In the genomic region with DNA sequence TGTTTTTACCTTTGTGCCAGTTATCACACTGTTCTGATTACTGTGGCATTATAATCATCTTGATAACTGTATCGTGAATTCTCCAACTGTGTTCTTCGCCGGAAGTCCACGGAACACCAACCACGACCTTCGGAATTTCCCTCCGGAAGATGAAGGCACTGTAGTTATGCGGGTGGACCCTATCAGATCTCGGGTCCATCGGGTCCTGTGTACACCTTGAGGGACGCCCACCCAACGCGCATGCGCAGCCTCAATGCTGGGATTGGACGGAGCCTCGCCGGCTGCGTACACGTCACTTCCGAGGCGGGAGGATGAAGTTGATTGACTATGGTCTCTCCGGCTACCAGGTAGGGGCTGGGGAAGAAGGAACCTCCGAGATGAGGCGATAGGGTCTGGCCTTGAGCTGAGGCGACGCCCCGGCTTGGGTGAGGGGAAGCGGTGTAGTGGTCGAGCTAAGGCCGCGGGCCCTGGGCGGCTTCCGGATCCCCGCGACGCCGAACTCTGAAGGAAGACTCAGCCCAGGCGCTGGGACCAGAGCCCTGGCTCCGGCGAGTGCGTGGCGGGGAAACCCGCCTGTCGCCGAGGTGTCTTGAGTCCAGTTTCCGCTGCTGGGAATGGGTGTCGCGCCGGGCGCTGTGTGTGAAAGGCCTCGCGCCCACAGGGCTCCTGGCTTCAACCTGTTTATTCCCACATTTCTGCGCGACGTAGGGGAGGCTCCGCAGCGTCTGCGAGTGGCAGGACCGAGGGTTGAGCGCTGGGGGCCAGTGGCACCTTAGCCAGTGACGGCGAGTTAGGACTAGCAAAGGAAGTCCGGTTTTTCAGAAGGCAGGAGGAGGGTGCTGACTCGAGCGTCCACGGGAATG, we compare ENCODE assay signal across 1 cellular context.
TF ChIP-seq lines count a peak whose summit lies in the region.

A gene with protein sequence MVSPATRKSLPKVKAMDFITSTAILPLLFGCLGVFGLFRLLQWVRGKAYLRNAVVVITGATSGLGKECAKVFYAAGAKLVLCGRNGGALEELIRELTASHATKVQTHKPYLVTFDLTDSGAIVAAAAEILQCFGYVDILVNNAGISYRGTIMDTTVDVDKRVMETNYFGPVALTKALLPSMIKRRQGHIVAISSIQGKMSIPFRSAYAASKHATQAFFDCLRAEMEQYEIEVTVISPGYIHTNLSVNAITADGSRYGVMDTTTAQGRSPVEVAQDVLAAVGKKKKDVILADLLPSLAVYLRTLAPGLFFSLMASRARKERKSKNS (plus strand): TSS at position 320 of the 863 bp plus-strand sequence. CDS start 8 bp downstream, at position 328.

TF ChIP-seq in HepG2, 621 proteins besides CTCF, POLR2A, EP300 and RAD21 (continued from another document):
- TF ChIP-seq, protein P1, sequence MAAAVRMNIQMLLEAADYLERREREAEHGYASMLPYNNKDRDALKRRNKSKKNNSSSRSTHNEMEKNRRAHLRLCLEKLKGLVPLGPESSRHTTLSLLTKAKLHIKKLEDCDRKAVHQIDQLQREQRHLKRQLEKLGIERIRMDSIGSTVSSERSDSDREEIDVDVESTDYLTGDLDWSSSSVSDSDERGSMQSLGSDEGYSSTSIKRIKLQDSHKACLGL (CRISPR knock-in tag; IDR thresholded peaks at IDR 0.05) = peak; percentile 82
- no peak for TF ChIP-seq DNMT3B (CRISPR knock-in tag; conservative IDR thresholded peaks at IDR 0.05)
- TF ChIP-seq NAIF1 (CRISPR knock-in tag; IDR thresholded peaks at IDR 0.05; ENCODE audit: borderline replicate concordance) = 0 out of 2 replicates have a peak, but pooled peaks have one; percentile 7
- TF ChIP-seq, protein P2, sequence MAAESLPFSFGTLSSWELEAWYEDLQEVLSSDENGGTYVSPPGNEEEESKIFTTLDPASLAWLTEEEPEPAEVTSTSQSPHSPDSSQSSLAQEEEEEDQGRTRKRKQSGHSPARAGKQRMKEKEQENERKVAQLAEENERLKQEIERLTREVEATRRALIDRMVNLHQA (CRISPR knock-in tag; IDR thresholded peaks at IDR 0.05) = no peak
- peak; percentile 20; the same call in 1 of the 2 replicates for TF ChIP-seq YEATS4 (CRISPR knock-in tag; IDR thresholded peaks at IDR 0.05; ENCODE audit: borderline replicate concordance)
- no peak for TF ChIP-seq ZNF850 (CRISPR knock-in tag; conservative IDR thresholded peaks at IDR 0.05)
- TF ChIP-seq, protein P3, sequence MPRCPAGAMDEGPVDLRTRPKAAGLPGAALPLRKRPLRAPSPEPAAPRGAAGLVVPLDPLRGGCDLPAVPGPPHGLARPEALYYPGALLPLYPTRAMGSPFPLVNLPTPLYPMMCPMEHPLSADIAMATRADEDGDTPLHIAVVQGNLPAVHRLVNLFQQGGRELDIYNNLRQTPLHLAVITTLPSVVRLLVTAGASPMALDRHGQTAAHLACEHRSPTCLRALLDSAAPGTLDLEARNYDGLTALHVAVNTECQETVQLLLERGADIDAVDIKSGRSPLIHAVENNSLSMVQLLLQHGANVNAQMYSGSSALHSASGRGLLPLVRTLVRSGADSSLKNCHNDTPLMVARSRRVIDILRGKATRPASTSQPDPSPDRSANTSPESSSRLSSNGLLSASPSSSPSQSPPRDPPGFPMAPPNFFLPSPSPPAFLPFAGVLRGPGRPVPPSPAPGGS (CRISPR knock-in tag; IDR thresholded peaks at IDR 0.05) = peak; percentile 56; the same call in 1 of the 2 replicates
- TF ChIP-seq, protein P4, sequence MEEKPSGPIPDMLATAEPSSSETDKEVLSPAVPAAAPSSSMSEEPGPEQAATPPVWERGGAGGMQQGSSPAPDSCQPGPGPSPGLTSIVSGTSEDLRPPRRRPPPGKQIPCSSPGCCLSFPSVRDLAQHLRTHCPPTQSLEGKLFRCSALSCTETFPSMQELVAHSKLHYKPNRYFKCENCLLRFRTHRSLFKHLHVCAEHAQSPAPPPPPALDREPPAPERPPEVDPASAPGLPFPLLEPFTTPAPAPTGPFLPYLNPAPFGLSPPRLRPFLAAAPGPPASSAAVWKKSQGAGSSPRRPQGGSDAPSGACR (CRISPR knock-in tag; IDR thresholded peaks at IDR 0.05) = peak; percentile 38; the same call in 1 of the 2 replicates
- peak; percentile 86 for TF ChIP-seq ZNF274 (CRISPR knock-in tag; IDR thresholded peaks at IDR 0.05)
- TF ChIP-seq, protein P5, sequence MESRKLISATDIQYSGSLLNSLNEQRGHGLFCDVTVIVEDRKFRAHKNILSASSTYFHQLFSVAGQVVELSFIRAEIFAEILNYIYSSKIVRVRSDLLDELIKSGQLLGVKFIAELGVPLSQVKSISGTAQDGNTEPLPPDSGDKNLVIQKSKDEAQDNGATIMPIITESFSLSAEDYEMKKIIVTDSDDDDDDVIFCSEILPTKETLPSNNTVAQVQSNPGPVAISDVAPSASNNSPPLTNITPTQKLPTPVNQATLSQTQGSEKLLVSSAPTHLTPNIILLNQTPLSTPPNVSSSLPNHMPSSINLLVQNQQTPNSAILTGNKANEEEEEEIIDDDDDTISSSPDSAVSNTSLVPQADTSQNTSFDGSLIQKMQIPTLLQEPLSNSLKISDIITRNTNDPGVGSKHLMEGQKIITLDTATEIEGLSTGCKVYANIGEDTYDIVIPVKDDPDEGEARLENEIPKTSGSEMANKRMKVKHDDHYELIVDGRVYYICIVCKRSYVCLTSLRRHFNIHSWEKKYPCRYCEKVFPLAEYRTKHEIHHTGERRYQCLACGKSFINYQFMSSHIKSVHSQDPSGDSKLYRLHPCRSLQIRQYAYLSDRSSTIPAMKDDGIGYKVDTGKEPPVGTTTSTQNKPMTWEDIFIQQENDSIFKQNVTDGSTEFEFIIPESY (CRISPR knock-in tag; IDR thresholded peaks at IDR 0.05) = 0 out of 2 replicates have a peak, but pooled peaks have one; percentile 13
- TF ChIP-seq NCOA2 (CRISPR knock-in tag; IDR thresholded peaks at IDR 0.05) = peak; percentile 33; the same call in 1 of the 2 replicates
- no peak for TF ChIP-seq ZC3H4 (CRISPR knock-in tag; IDR thresholded peaks at IDR 0.05; ENCODE audit: borderline replicate concordance)
TF ChIP-seq in HepG2: peak in this region for 208.
